ENCODE assay signal across 8 cellular contexts in genomic region chr13:99356216-99357089, GRCh38. TPM values are rescaled to one million over a fixed set of nuclear protein-coding genes. Genes with fewer than 3 reads are reported as not detected.
A peak's percentile ranks its signal among the peaks of the same experiment; 100 is the strongest.
DNase-seq lines count a peak whose midpoint lies in the region; ATAC-seq and TF ChIP-seq lines count a peak whose summit lies in the region.

No MANE protein-coding gene starts in this region.

- TF ChIP-seq CTCF in esophagus squamous epithelium (IDR thresholded peaks at IDR 0.05) (no peak), osteocyte (IDR thresholded peaks at IDR 0.05) (no peak)

- H3K4me3 Mint-ChIP-seq in osteocyte (ENCODE audit: unreplicated experiment), result peak overlapping the region; percentile 51

- peaks cover 0 to 80% (median 6%) of the 10 kb centered on the region in 3 donors for H3K36me3 ChIP-seq in esophagus squamous epithelium

- peak overlapping the region in 2 of 4 donors; percentile 23 to 41 for H3K4me3 ChIP-seq in esophagus squamous epithelium

- peak overlapping the region; percentile 48 to 88 (median 64) for H3K27ac ChIP-seq in esophagus squamous epithelium

- peak in 1 of 4 donors; percentile 39 for TF ChIP-seq POLR2A in esophagus squamous epithelium (IDR thresholded peaks at IDR 0.05)

- no peaks in the 10 kb centered on the region for H3K9me3 ChIP-seq in esophagus squamous epithelium

- no peaks in the 10 kb centered on the region for H3K27me3 ChIP-seq in esophagus squamous epithelium

- H3K36me3 Mint-ChIP-seq in osteocyte (ENCODE audit: unreplicated experiment), result peaks cover 16% of the 10 kb centered on the region

- WGBS in esophagus squamous epithelium, 2 donors, result 50 to 58% methylated on average over 8 to 10 of the region's 10 CpGs

- DNase-seq in AG08395 (ENCODE audit: low spot score) (peak; percentile 65), UCSD-AML1 (lab: John Stamatoyannopoulos, UW; ENCODE audit: unreplicated experiment) (peak; percentile 42), esophagus squamous epithelium (lab: John Stamatoyannopoulos, UW) (no peak), osteocyte (ENCODE audit: extremely low spot score, unreplicated experiment) (no peak), GF-D8 (lab: John Stamatoyannopoulos, UW) (no peak), cerebellar nuclear complex (lab: John Stamatoyannopoulos, UW) (no peak)

- peak overlapping the region; percentile 92 for H3K27ac Mint-ChIP-seq in osteocyte (ENCODE audit: unreplicated experiment)

- no peaks in the 10 kb centered on the region for H3K9me3 Mint-ChIP-seq in osteocyte (ENCODE audit: unreplicated experiment)

- intact Hi-C loops in esophagus squamous epithelium (cut with DNase I), result no loop called here

- no peaks in the 10 kb centered on the region for H3K27me3 Mint-ChIP-seq in osteocyte (ENCODE audit: unreplicated experiment)

- ATAC-seq in GM19035 (IDR thresholded peaks at IDR 0.05; ENCODE audit: unreplicated experiment) (peak; percentile 51), HG03175 (IDR thresholded peaks at IDR 0.05; ENCODE audit: unreplicated experiment) (peak; percentile 73)

- H3K4me1 ChIP-seq in esophagus squamous epithelium, result peaks cover 28 to 44% (median 30%) of the 10 kb centered on the region in 3 donors

- H3K4me1 Mint-ChIP-seq in osteocyte (ENCODE audit: unreplicated experiment), result peaks cover 33% of the 10 kb centered on the region

RNA-seq across cellular contexts. Expression of gene GPR183, which starts 49.3 kb away (rescaled TPM):
- 1 to 10 TPM in 3 of 4 donors, under 1 TPM in 1; 0.53 to 9.5 (median 3.2) TPM for total RNA-seq in esophagus squamous epithelium
- total RNA-seq in osteocyte, result 0.19 TPM in 1 of 2 replicates, not detected in the other

Comparison
In these comparisons a context has a peak if more than half of its experiments do, and no peak if none do; other contexts are left out.
1. DNase-seq: peak in AG08395 (single experiment) and UCSD-AML1 (single experiment); none in esophagus squamous epithelium (single experiment), osteocyte (single experiment), GF-D8 (single experiment) and cerebellar nuclear complex (0 of 2).